Comparison of ENCODE assay signal across 8 cellular contexts in genomic region chr12:57764662-57765002, GRCh38. TPM values are rescaled to one million over a fixed set of nuclear protein-coding genes. Genes with fewer than 3 reads are reported as not detected.
A peak's percentile ranks its signal among the peaks of the same experiment; 100 is the strongest.
DNase-seq lines count a peak whose midpoint lies in the region; ATAC-seq and TF ChIP-seq lines count a peak whose summit lies in the region.

No MANE protein-coding gene starts in this region.

- DNase-seq in activated T-cell treated with anti-CD3 and anti-CD28 coated beads, Interleukin-2, amount 50 U/mL, for 4 hours, result no peak
- DNase-seq in activated T-cell treated with anti-CD3 and anti-CD28 coated beads, Interleukin-2, amount 50 U/mL, for 48 hours, result no peak
- peak; percentile 62 to 67 for DNase-seq in SJCRH30
- DNase-seq in right cardiac atrium, result no peak
- DNase-seq in stimulated activated CD8-positive, alpha-beta memory T cell treated with anti-CD3 and anti-CD28 coated beads, Interleukin-4, amount 100 ng/mL, for 48 hours, result peak; percentile 45
- DNase-seq in GM10248 (ENCODE audit: extremely low spot score), result no peak
- no peak for DNase-seq in GOT3 (lab: John Stamatoyannopoulos, UW)
- DNase-seq in DMS79 treated with DMSO at 0.1 percent for 48 hours (lab: John Stamatoyannopoulos, UW), result no peak

- H3K27me3 ChIP-seq in SJCRH30 (no peaks in the 10 kb centered on the region), right cardiac atrium (ENCODE audit: control insufficient read depth, insufficient read depth) (no peaks in the 10 kb centered on the region)

- H3K9me3 Mint-ChIP-seq in activated T-cell treated with anti-CD3 and anti-CD28 coated beads, Interleukin-2, amount 50 U/mL, for 4 hours, result no peaks in the 10 kb centered on the region

- intact Hi-C loops in right cardiac atrium (cut with DNase I), result no loop called here

- H3K9me3 ChIP-seq in SJCRH30 (replicated peaks), result no peaks in the 10 kb centered on the region
- no peaks in the 10 kb centered on the region for H3K9me3 ChIP-seq in right cardiac atrium (ENCODE audit: control insufficient read depth, low read length)

- POLR2A ChIA-PET in GM10248 (lab: Yijun Ruan, JAX), result no interaction called here

- CTCF ChIA-PET in GM10248 (lab: Yijun Ruan, JAX), result interaction anchor here (0.6 to 2.3 kb wide), 6 partner anchors 8 to 181 kb away, joined by 3 to 7 read pairs (median 3); partner anchors contain the start of genes AVIL, CDK4 and TSFM

- ATAC-seq in activated T-cell treated with anti-CD3 and anti-CD28 coated beads, Interleukin-2, amount 50 U/mL, for 4 hours, result peak; percentile 31 to 32
- no peak for ATAC-seq in right cardiac atrium

- WGBS in right cardiac atrium, result 16% methylated on average over 17 of the region's 17 CpGs

- TF ChIP-seq CTCF in GM10248 (IDR thresholded peaks at IDR 0.05; ENCODE audit: control extremely low read depth, extremely low read depth, low read depth, missing control alignments), result no peak

- H3K36me3 Mint-ChIP-seq in activated T-cell treated with anti-CD3 and anti-CD28 coated beads, Interleukin-2, amount 50 U/mL, for 4 hours (ENCODE audit: insufficient read depth), result peaks cover 23% of the 10 kb centered on the region

- no peak overlapping the region for H3K27ac ChIP-seq in SJCRH30
- H3K27ac ChIP-seq in right cardiac atrium (ENCODE audit: low read length), result no peak overlapping the region

- peaks cover 30% of the 10 kb centered on the region for H3K4me1 Mint-ChIP-seq in activated T-cell treated with anti-CD3 and anti-CD28 coated beads, Interleukin-2, amount 50 U/mL, for 4 hours (ENCODE audit: low read depth)

- H3K4me1 ChIP-seq in SJCRH30 (peaks cover 5% of the 10 kb centered on the region; the same call in 1 of the 2 replicates), right cardiac atrium (ENCODE audit: control insufficient read depth, insufficient read depth, low read length) (peaks cover 4% of the 10 kb centered on the region)

- H3K4me3 ChIP-seq in SJCRH30 (no peak overlapping the region), right cardiac atrium (ENCODE audit: low read length) (peak overlapping the region; percentile 14)

- peaks cover 26% of the 10 kb centered on the region for H3K27me3 Mint-ChIP-seq in activated T-cell treated with anti-CD3 and anti-CD28 coated beads, Interleukin-2, amount 50 U/mL, for 4 hours (ENCODE audit: low read depth)

- H3K36me3 ChIP-seq in SJCRH30, result peaks cover 76% of the 10 kb centered on the region

- H3K4me3 Mint-ChIP-seq in activated T-cell treated with anti-CD3 and anti-CD28 coated beads, Interleukin-2, amount 50 U/mL, for 4 hours, result peak overlapping the region; percentile 90

RNA-seq across cellular contexts. Expression of gene CYP27B1, which starts 2.2 kb away (rescaled TPM):
- 10 to 100 TPM; 18.4 to 19.6 (median 19.5) TPM for total RNA-seq in activated T-cell treated with anti-CD3 and anti-CD28 coated beads, Interleukin-2, amount 50 U/mL, for 4 hours
- total RNA-seq in SJCRH30 (2014; rRNA removed; shearing (Covaris generic)), result 72.6 and 97.4 TPM in 2 replicates
- total RNA-seq in right cardiac atrium, result under 1 TPM in 3 of 4 donors, not detected in 1; 0.12 to 0.22 (median 0.14) TPM
- polyA plus RNA-seq in right cardiac atrium, result 0.18 TPM

RNA-seq across cellular contexts. Expression of gene METTL1, which starts 7.3 kb away (rescaled TPM):
- 100 to 1,000 TPM in 2 of 3 donors, 10 to 100 TPM in 1; 98.5 to 105 (median 104) TPM for total RNA-seq in activated T-cell treated with anti-CD3 and anti-CD28 coated beads, Interleukin-2, amount 50 U/mL, for 4 hours
- total RNA-seq in SJCRH30 (2014; rRNA removed; shearing (Covaris generic)), result 316 and 341 TPM in 2 replicates
- 10 to 100 TPM in 1 of 4 donors, 1 to 10 TPM in 3; 5.7 to 15.8 (median 8.5) TPM for total RNA-seq in right cardiac atrium
- 6.3 TPM for polyA plus RNA-seq in right cardiac atrium

RNA-seq across cellular contexts. Expression of gene EEF1AKMT3, which starts 7.8 kb away (rescaled TPM):
- total RNA-seq in activated T-cell treated with anti-CD3 and anti-CD28 coated beads, Interleukin-2, amount 50 U/mL, for 4 hours, result 1 to 10 TPM; 1.6 to 4.9 (median 2.0) TPM
- total RNA-seq in SJCRH30 (2014; rRNA removed; shearing (Covaris generic)), result 93.5 and 100 TPM in 2 replicates
- total RNA-seq in right cardiac atrium, result 1 to 10 TPM; 2.1 to 3.1 (median 2.6) TPM
- polyA plus RNA-seq in right cardiac atrium, result 0.95 TPM

RNA-seq across cellular contexts. Expression of gene MARCHF9, which starts 9.7 kb away (rescaled TPM):
- 10 to 100 TPM; 15.7 to 17.6 (median 17.3) TPM for total RNA-seq in activated T-cell treated with anti-CD3 and anti-CD28 coated beads, Interleukin-2, amount 50 U/mL, for 4 hours
- 136 and 147 TPM in 2 replicates for total RNA-seq in SJCRH30 (2014; rRNA removed; shearing (Covaris generic))
- total RNA-seq in right cardiac atrium, result 10 to 100 TPM; 15.2 to 17.8 (median 16.4) TPM
- polyA plus RNA-seq in right cardiac atrium, result 14.3 TPM

RNA-seq across cellular contexts. Expression of gene CDK4, which starts 12.5 kb away (rescaled TPM):
- total RNA-seq in activated T-cell treated with anti-CD3 and anti-CD28 coated beads, Interleukin-2, amount 50 U/mL, for 4 hours, result 100 to 1,000 TPM; 347 to 382 (median 378) TPM
- 5,376 and 5,685 TPM in 2 replicates for total RNA-seq in SJCRH30 (2014; rRNA removed; shearing (Covaris generic))
- total RNA-seq in right cardiac atrium, result 10 to 100 TPM; 50.9 to 53.9 (median 53.4) TPM
- polyA plus RNA-seq in right cardiac atrium, result 29.7 TPM

Comparison
In these comparisons a context has a peak if more than half of its experiments do, and no peak if none do; other contexts are left out.
1. ATAC-seq: peak in activated T-cell treated with anti-CD3 and anti-CD28 coated beads, Interleukin-2, amount 50 U/mL, for 4 hours (2 of 2); none in right cardiac atrium (0 of 2).
2. DNase-seq: peak in SJCRH30 (2 of 2) and stimulated activated CD8-positive, alpha-beta memory T cell treated with anti-CD3 and anti-CD28 coated beads, Interleukin-4, amount 100 ng/mL, for 48 hours (single experiment); none in activated T-cell treated with anti-CD3 and anti-CD28 coated beads, Interleukin-2, amount 50 U/mL, for 4 hours (single experiment), activated T-cell treated with anti-CD3 and anti-CD28 coated beads, Interleukin-2, amount 50 U/mL, for 48 hours (0 of 2), right cardiac atrium (0 of 3), GM10248 (single experiment), GOT3 (single experiment) and DMS79 treated with DMSO at 0.1 percent for 48 hours (single experiment).
3. RNA of gene CYP27B1, which starts 2.2 kb away (total RNA-seq): 72.6 to 97.4 TPM in SJCRH30 and 18.4 to 19.6 TPM in activated T-cell treated with anti-CD3 and anti-CD28 coated beads, Interleukin-2, amount 50 U/mL, for 4 hours; 0.12 to 0.22 TPM in right cardiac atrium; every median in the first group is over 10 times any median in the second.
4. RNA of gene METTL1, which starts 7.3 kb away (total RNA-seq): 316 to 341 TPM in SJCRH30 and 98.5 to 105 TPM in activated T-cell treated with anti-CD3 and anti-CD28 coated beads, Interleukin-2, amount 50 U/mL, for 4 hours; 5.7 to 15.8 TPM in right cardiac atrium; every median in the first group is over 4 times any median in the second.
5. RNA of gene EEF1AKMT3, which starts 7.8 kb away (total RNA-seq): 93.5 to 100 TPM in SJCRH30; 2.1 to 3.1 TPM in right cardiac atrium and 1.6 to 4.9 TPM in activated T-cell treated with anti-CD3 and anti-CD28 coated beads, Interleukin-2, amount 50 U/mL, for 4 hours; every median in the first group is over 10 times any median in the second.